ENCODE assay signal across 8 cellular contexts in the genomic region with DNA sequence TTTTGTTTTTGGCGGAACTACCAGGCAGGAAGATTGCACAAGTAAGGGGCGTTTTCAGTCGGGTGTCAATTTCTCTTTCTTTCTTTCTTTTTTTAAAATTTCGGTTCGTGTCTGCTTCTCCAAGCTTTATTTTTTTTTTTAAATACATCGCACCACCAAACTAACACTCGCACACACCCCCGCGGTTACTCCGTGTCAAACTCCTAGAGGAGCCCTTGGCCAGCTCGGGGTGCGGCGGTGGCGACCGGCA. TPM values are rescaled to one million over a fixed set of nuclear protein-coding genes. Genes with fewer than 3 reads are reported as not detected.
DNase-seq lines count a peak whose midpoint lies in the region; ATAC-seq and TF ChIP-seq lines count a peak whose summit lies in the region.

No MANE protein-coding gene starts in this region.

- no peaks in the 10 kb centered on the region for H3K36me3 Mint-ChIP-seq in brain

- H3K4me3 ChIP-seq in mesodermal cell (ENCODE audit: extremely low read depth, insufficient read depth, low read length, poor library complexity, severe bottlenecking), result peak overlapping the region; percentile 92

- 0% methylated on average over 9 to 15 of the region's 15 CpGs for WGBS in mesodermal cell (ENCODE audit: insufficient coverage in 2 of 2), 2 experiments

- TF ChIP-seq CTCF in brain (conservative IDR thresholded peaks at IDR 0.05), result no peak

- H3K9me3 Mint-ChIP-seq in brain, result peaks cover 0 to 2% (median 0%) of the 10 kb centered on the region in 5 experiments

- ATAC-seq in HG03439 (IDR thresholded peaks at IDR 0.05; ENCODE audit: unreplicated experiment) (peak; percentile 31), GM19324 (IDR thresholded peaks at IDR 0.05; ENCODE audit: low FRiP score, unreplicated experiment) (no peak)

- peak overlapping the region; percentile 94 for H3K27ac ChIP-seq in mesodermal cell (ENCODE audit: low read depth, low read length, severe bottlenecking)

- peaks cover 12% of the 10 kb centered on the region for H3K36me3 ChIP-seq in mesodermal cell (ENCODE audit: control insufficient read depth, insufficient read depth, low read length)

- peaks cover 11% of the 10 kb centered on the region for H3K4me1 ChIP-seq in mesodermal cell (ENCODE audit: control insufficient read depth, insufficient read depth, low read length, poor library complexity, severe bottlenecking)

- no peaks in the 10 kb centered on the region for H3K9me3 ChIP-seq in mesodermal cell (ENCODE audit: control insufficient read depth, low read length)

- DNase-seq in SIG-M5 treated with dmso at 0.1 percent for 504 hours (lab: John Stamatoyannopoulos, UW; ENCODE audit: unreplicated experiment), result peak; percentile 86
- no peak for DNase-seq in SIG-M5 (lab: John Stamatoyannopoulos, UW)
- DNase-seq in NCI-H1930 (lab: John Stamatoyannopoulos, UW), result no peak
- DNase-seq in GOT3 (lab: John Stamatoyannopoulos, UW), result no peak

- H3K27ac Mint-ChIP-seq in brain, result peak overlapping the region; percentile 91 to 98 (median 97)

- H3K4me3 Mint-ChIP-seq in brain, result peak overlapping the region; percentile 92 to 99 (median 98)

- H3K4me1 Mint-ChIP-seq in brain, result peaks cover 21% of the 10 kb centered on the region

- peaks cover 19% of the 10 kb centered on the region for H3K27me3 Mint-ChIP-seq in brain

RNA-seq across cellular contexts. Expression of a gene that starts 0.3 kb away (rescaled TPM):
- polyA plus RNA-seq in brain (ENCODE audit: insufficient read depth, low read depth, low replicate concordance), result 4.1 TPM
- 53.3 TPM for polyA plus RNA-seq in mesodermal cell (2013, experiment 1 of 2)
- polyA plus RNA-seq in mesodermal cell (2013, experiment 2 of 2), result 48.2 TPM
